ENCODE assay signal across 40 cellular contexts in genomic region chr1:18501833-18502232, GRCh38. TPM values are rescaled to one million over a fixed set of nuclear protein-coding genes. Genes with fewer than 3 reads are reported as not detected.
"Had no signal": no experiment of that assay in that cellular context is flagged by ENCODE, and none has a peak within 500 bp of the region (broad histone marks: within the 10 kb centered on the region; RNA-seq: fewer than 3 reads in every experiment).

No MANE protein-coding gene starts in this region.

- H3K4me3 ChIP-seq: adrenal gland, ascending aorta, body of pancreas, breast epithelium, cardiac muscle cell had no signal

- H3K27me3 Mint-ChIP-seq: activated naive CD8-positive, alpha-beta T cell treated with anti-CD3 and anti-CD28 coated beads, Interleukin-2, amount 10 ng/mL, durations not matched to agents 7 days and 5 days had no signal

- H3K27ac ChIP-seq: adrenal gland, ascending aorta, body of pancreas, brain microvascular endothelial cell, breast epithelium, cardiac muscle cell had no signal

- H3K4me1 ChIP-seq: adrenal gland, ascending aorta, body of pancreas, breast epithelium had no signal

- H3K9me3 Mint-ChIP-seq: activated naive CD4-positive, alpha-beta T cell treated with anti-CD3 and anti-CD28 coated beads for 36 hours; activated naive CD4-positive, alpha-beta T cell treated with anti-CD3 and anti-CD28 coated beads, Interleukin-2, amount 10 ng/mL, durations not matched to agents 7 days and 5 days; activated naive CD4-positive, alpha-beta T cell treated with anti-CD3 and anti-CD28 coated beads, Interleukin-2, amount 50 U/mL, for 24 hours; activated naive CD8-positive, alpha-beta T cell treated with anti-CD3 and anti-CD28 coated beads, Interleukin-2, amount 10 ng/mL, durations not matched to agents 7 days and 5 days; activated T-cell treated with anti-CD3 and anti-CD28 coated beads, Interleukin-2, amount 50 U/mL, for 24 hours; activated T-helper 17 cell treated with anti-CD3 and anti-CD28 coated beads, Interleukin-2, amount 50 U/mL, for 72 hours; activated T-helper 2 cell treated with anti-CD3 and anti-CD28 coated beads, Interferon-gamma antibody, Interleukin-2, Interleukin-4, amounts not matched to agents 10 μg/mL and 5 μg/mL and 100 μg/mL, durations not matched to agents 14 hours and 24 hours and 36 hours; central memory CD8-positive, alpha-beta T cell had no signal

- H3K4me1 Mint-ChIP-seq: activated naive CD4-positive, alpha-beta T cell treated with anti-CD3 and anti-CD28 coated beads, Interleukin-2, amount 10 ng/mL, durations not matched to agents 7 days and 5 days; activated naive CD4-positive, alpha-beta T cell treated with anti-CD3 and anti-CD28 coated beads, Interleukin-2, amount 50 U/mL, for 24 hours; activated naive CD8-positive, alpha-beta T cell treated with anti-CD3 and anti-CD28 coated beads, Interleukin-2, amount 10 ng/mL, durations not matched to agents 7 days and 5 days; activated T-helper 17 cell treated with anti-CD3 and anti-CD28 coated beads, Interleukin-2, amount 50 U/mL, for 72 hours; brain; central memory CD8-positive, alpha-beta T cell had no signal

- H3K9me3 ChIP-seq: adrenal gland, ascending aorta, body of pancreas, breast epithelium had no signal

- DNase-seq: activated effector memory CD4-positive, alpha-beta T cell treated with anti-CD3 and anti-CD28 coated beads, Interleukin-2, amount 50 U/mL, for 16 hours; activated effector memory CD4-positive, alpha-beta T cell treated with Interleukin-2 at 50 U/mL for 16 hours; activated gamma-delta T cell; activated gamma-delta T cell treated with Interleukin-2 at 50 U/mL for 16 hours; activated naive CD4-positive, alpha-beta T cell; activated naive CD4-positive, alpha-beta T cell treated with anti-CD3 and anti-CD28 coated beads for 36 hours; activated naive CD4-positive, alpha-beta T cell treated with anti-CD3 and anti-CD28 coated beads, Interleukin-2, amount 10 ng/mL, durations not matched to agents 7 days and 5 days; activated naive CD4-positive, alpha-beta T cell treated with anti-CD3 and anti-CD28 coated beads, Interleukin-2, amount 50 U/mL, for 16 hours; activated naive CD4-positive, alpha-beta T cell treated with Interleukin-2 at 50 U/mL for 16 hours; activated naive CD8-positive, alpha-beta T cell treated with anti-CD3 and anti-CD28 coated beads, Interleukin-2, amount 10 ng/mL, durations not matched to agents 7 days and 5 days; activated T-cell treated with anti-CD3 and anti-CD28 coated beads for 4 hours; activated T-cell treated with anti-CD3 and anti-CD28 coated beads, Interleukin-2, amount 50 U/mL, for 1 hour; activated T-cell treated with anti-CD3 and anti-CD28 coated beads, Interleukin-2, amount 50 U/mL, for 24 hours; activated T-cell treated with anti-CD3 and anti-CD28 coated beads, Interleukin-2, amount 50 U/mL, for 4 hours; activated T-cell treated with anti-CD3 and anti-CD28 coated beads, Interleukin-2, amount 50 U/mL, for 48 hours; activated T-cell treated with anti-CD3 and anti-CD28 coated beads, Interleukin-2, amount 50 U/mL, for 72 hours; adrenal gland; amniotic stem cell; amygdala; anterior cingulate cortex; aorta; body of pancreas; brain microvascular endothelial cell; caudate nucleus; central memory CD4-positive, alpha-beta T cell; cerebellar nuclear complex had no signal

- H3K27ac Mint-ChIP-seq: activated naive CD4-positive, alpha-beta T cell treated with anti-CD3 and anti-CD28 coated beads for 36 hours; activated naive CD4-positive, alpha-beta T cell treated with anti-CD3 and anti-CD28 coated beads, Interleukin-2, amount 10 ng/mL, durations not matched to agents 7 days and 5 days; activated naive CD4-positive, alpha-beta T cell treated with anti-CD3 and anti-CD28 coated beads, Interleukin-2, amount 50 U/mL, for 24 hours; activated naive CD4-positive, alpha-beta T cell treated with anti-CD3 and anti-CD28 coated beads, Interleukin-2, amount 50 U/mL, for 72 hours; activated naive CD8-positive, alpha-beta T cell; activated naive CD8-positive, alpha-beta T cell treated with anti-CD3 and anti-CD28 coated beads, Interleukin-2, amount 10 ng/mL, durations not matched to agents 7 days and 5 days; activated T-cell treated with anti-CD3 and anti-CD28 coated beads, Interleukin-2, amount 50 U/mL, for 24 hours; activated T-cell treated with anti-CD3 and anti-CD28 coated beads, Interleukin-2, amount 50 U/mL, for 72 hours; activated T-helper 17 cell treated with anti-CD3 and anti-CD28 coated beads, Interleukin-2, amount 50 U/mL, for 72 hours; activated T-helper 2 cell treated with anti-CD3 and anti-CD28 coated beads, Interferon-gamma antibody, Interleukin-2, Interleukin-4, amounts not matched to agents 10 μg/mL and 5 μg/mL and 100 μg/mL, durations not matched to agents 14 hours and 24 hours and 36 hours; brain had no signal

- H3K4me3 Mint-ChIP-seq: activated naive CD4-positive, alpha-beta T cell treated with anti-CD3 and anti-CD28 coated beads for 36 hours; activated naive CD4-positive, alpha-beta T cell treated with anti-CD3 and anti-CD28 coated beads, Interleukin-2, amount 10 ng/mL, durations not matched to agents 7 days and 5 days; activated naive CD4-positive, alpha-beta T cell treated with anti-CD3 and anti-CD28 coated beads, Interleukin-2, amount 50 U/mL, for 24 hours; activated naive CD8-positive, alpha-beta T cell; activated naive CD8-positive, alpha-beta T cell treated with anti-CD3 and anti-CD28 coated beads, Interleukin-2, amount 10 ng/mL, durations not matched to agents 7 days and 5 days; activated T-cell treated with anti-CD3 and anti-CD28 coated beads, Interleukin-2, amount 50 U/mL, for 24 hours; activated T-cell treated with anti-CD3 and anti-CD28 coated beads, Interleukin-2, amount 50 U/mL, for 4 hours; activated T-cell treated with anti-CD3 and anti-CD28 coated beads, Interleukin-2, amount 50 U/mL, for 72 hours; activated T-helper 17 cell treated with anti-CD3 and anti-CD28 coated beads, Interleukin-2, amount 50 U/mL, for 72 hours; brain; central memory CD8-positive, alpha-beta T cell had no signal

- H3K36me3 Mint-ChIP-seq: activated naive CD4-positive, alpha-beta T cell treated with anti-CD3 and anti-CD28 coated beads, Interleukin-2, amount 10 ng/mL, durations not matched to agents 7 days and 5 days; activated naive CD4-positive, alpha-beta T cell treated with anti-CD3 and anti-CD28 coated beads, Interleukin-2, amount 50 U/mL, for 24 hours; activated naive CD8-positive, alpha-beta T cell; activated naive CD8-positive, alpha-beta T cell treated with anti-CD3 and anti-CD28 coated beads, Interleukin-2, amount 10 ng/mL, durations not matched to agents 7 days and 5 days; brain had no signal

- FAIRE-seq: astrocyte, bronchial epithelial cell had no signal

- H3K27me3 ChIP-seq: ascending aorta, body of pancreas, brain microvascular endothelial cell, cardiac muscle cell had no signal

- ATAC-seq: activated naive CD4-positive, alpha-beta T cell treated with anti-CD3 and anti-CD28 coated beads, Interleukin-2, amount 50 U/mL, for 72 hours; activated T-cell treated with anti-CD3 and anti-CD28 coated beads, Interleukin-2, amount 50 U/mL, for 4 hours; activated T-cell treated with anti-CD3 and anti-CD28 coated beads, Interleukin-2, amount 50 U/mL, for 72 hours; activated T-helper 17 cell treated with anti-CD3 and anti-CD28 coated beads, Interleukin-2, amount 50 U/mL, for 72 hours; body of pancreas had no signal

- H3K36me3 ChIP-seq: adrenal gland, ascending aorta, brain microvascular endothelial cell, breast epithelium, cardiac muscle cell had no signal

RNA-seq across cellular contexts. Expression of gene KLHDC7A, which starts 21.1 kb away (rescaled TPM):
- total RNA-seq: activated naive CD4-positive, alpha-beta T cell treated with anti-CD3 and anti-CD28 coated beads for 36 hours; activated naive CD4-positive, alpha-beta T cell treated with anti-CD3 and anti-CD28 coated beads, Interleukin-2, amount 50 U/mL, for 72 hours; activated naive CD8-positive, alpha-beta T cell treated with anti-CD3 and anti-CD28 coated beads, Interleukin-2, amount 10 ng/mL, durations not matched to agents 7 days and 5 days; activated T-cell treated with anti-CD3 and anti-CD28 coated beads, Interleukin-2, amount 50 U/mL, for 4 hours; activated T-cell treated with anti-CD3 and anti-CD28 coated beads, Interleukin-2, amount 50 U/mL, for 72 hours; activated T-helper 17 cell treated with anti-CD3 and anti-CD28 coated beads, Interleukin-2, amount 50 U/mL, for 72 hours; activated T-helper 2 cell treated with anti-CD3 and anti-CD28 coated beads, Interferon-gamma antibody, Interleukin-2, Interleukin-4, amounts not matched to agents 10 μg/mL and 5 μg/mL and 100 μg/mL, durations not matched to agents 14 hours and 24 hours and 36 hours; adrenal gland; aorta; ascending aorta; cardiac muscle cell; cardiac septum; cerebellum had no signal
- polyA plus RNA-seq: aorta, cardiac muscle cell had no signal
